In genomic region chr12:39807043-39807442, GRCh38 we compare ENCODE assay signal across 9 cellular contexts.
DNase-seq lines count a peak whose midpoint lies in the region; ATAC-seq and TF ChIP-seq lines count a peak whose summit lies in the region.
"Had no signal": no experiment of that assay in that cellular context is flagged by ENCODE, and none has a peak within 500 bp of the region (broad histone marks: within the 10 kb centered on the region; RNA-seq: fewer than 3 reads in every experiment).

No MANE protein-coding gene starts in this region.

- H3K27ac ChIP-seq in effector memory CD4-positive, alpha-beta T cell (ENCODE audit: insufficient read depth, low read length, poor library complexity, severe bottlenecking), result no peak overlapping the region

- H3K27me3 ChIP-seq in BJ (ENCODE audit: control insufficient read depth, insufficient read depth, low read length), result no peaks in the 10 kb centered on the region
- no peaks in the 10 kb centered on the region for H3K27me3 ChIP-seq in effector memory CD4-positive, alpha-beta T cell (replicated peaks; ENCODE audit: control insufficient read depth, insufficient read depth, low read length, poor library complexity, severe bottlenecking)

- H3K36me3 ChIP-seq in BJ (ENCODE audit: control insufficient read depth, insufficient read depth, low read length), result no peaks in the 10 kb centered on the region
- no peaks in the 10 kb centered on the region for H3K36me3 ChIP-seq in effector memory CD4-positive, alpha-beta T cell (ENCODE audit: control insufficient read depth, insufficient read depth, low read length)

- no peaks in the 10 kb centered on the region for H3K4me1 ChIP-seq in effector memory CD4-positive, alpha-beta T cell (ENCODE audit: control insufficient read depth, insufficient read depth, low read length, poor library complexity, severe bottlenecking)

- no peaks in the 10 kb centered on the region for H3K9me3 ChIP-seq in effector memory CD4-positive, alpha-beta T cell (ENCODE audit: control insufficient read depth, low read length)

- ATAC-seq in GM21381 (IDR thresholded peaks at IDR 0.05; ENCODE audit: unreplicated experiment) (peak; percentile 51), GM21423 (IDR thresholded peaks at IDR 0.05; ENCODE audit: unreplicated experiment) (no peak), GM19328 (IDR thresholded peaks at IDR 0.05; ENCODE audit: unreplicated experiment) (no peak)

- POLR2A ChIA-PET in BJ (lab: Charles Lee), result no interaction called here

- TF ChIP-seq CTCF in BJ (IDR thresholded peaks at IDR 0.05; ENCODE audit: insufficient read depth, low read depth, low read length), result peak; percentile 26; the same call in 1 of the 2 replicates
- peak; percentile 32 for TF ChIP-seq CTCF in fibroblast of mammary gland (conservative IDR thresholded peaks at IDR 0.05; ENCODE audit: control insufficient read depth, insufficient read depth, low read depth, low read length)

- DNase-seq in BJ (ENCODE audit: low read depth) (no peak), NCI-H2227 (lab: John Stamatoyannopoulos, UW; ENCODE audit: unreplicated experiment) (peak; percentile 36), fibroblast of mammary gland (ENCODE audit: low read depth) (peak; percentile 30)
- no peak for DNase-seq in effector memory CD4-positive, alpha-beta T cell
- DNase-seq in activated CD4-positive, CD25-positive, alpha-beta regulatory T cell (lab: John Stamatoyannopoulos, UW), result no peak
- DNase-seq: anterior cingulate cortex had no signal

- CTCF ChIA-PET in BJ (lab: Yijun Ruan, JAX), result no interaction called here

- H3K4me3 ChIP-seq in BJ (ENCODE audit: low read depth, low read length) (no peak overlapping the region), fibroblast of mammary gland (ENCODE audit: control insufficient read depth, low read depth, low read length) (no peak overlapping the region)
- no peak overlapping the region for H3K4me3 ChIP-seq in effector memory CD4-positive, alpha-beta T cell (ENCODE audit: insufficient read depth, low read depth, low read length, poor library complexity, severe bottlenecking)

Comparison
In these comparisons a context has a peak if more than half of its experiments do, and no peak if none do; other contexts are left out.
1. DNase-seq: peak in NCI-H2227 (single experiment) and fibroblast of mammary gland (single experiment); none in BJ (single experiment), effector memory CD4-positive, alpha-beta T cell (0 of 3) and activated CD4-positive, CD25-positive, alpha-beta regulatory T cell (0 of 4).